Comparison of ENCODE assay signal across 1 cellular context in the genomic region with DNA sequence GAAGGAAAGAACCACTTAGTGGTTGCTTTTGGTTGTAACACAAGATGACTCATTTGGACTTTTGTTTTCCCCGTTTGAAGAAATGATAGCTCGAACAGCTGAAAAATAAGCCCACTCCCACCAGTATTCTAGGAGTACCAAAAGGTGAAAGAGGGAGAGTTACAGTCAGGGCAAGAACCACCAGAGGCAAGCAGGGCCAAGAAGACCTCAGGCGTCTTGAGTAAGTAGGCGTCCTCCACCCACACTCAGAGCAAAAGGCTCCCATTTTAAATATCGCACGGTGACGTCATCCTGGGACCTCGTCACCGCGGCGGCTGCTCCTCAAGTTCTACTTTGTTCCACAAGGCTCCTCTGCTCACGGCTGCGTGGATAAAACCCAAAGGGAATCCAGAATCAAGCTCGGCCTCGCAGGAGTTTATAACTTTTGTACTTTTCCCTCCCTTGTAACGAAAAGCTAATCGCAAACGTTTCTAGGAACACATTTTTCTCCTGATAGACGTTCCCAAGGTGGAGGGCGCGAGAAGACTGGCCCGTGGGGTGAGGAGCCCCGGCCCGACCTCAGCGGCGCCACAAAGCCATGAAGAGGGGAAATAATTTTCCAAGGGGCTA.
TF ChIP-seq lines count a peak whose summit lies in the region.

No MANE protein-coding gene starts in this region.

TF ChIP-seq in K562, 482 proteins besides CTCF, POLR2A, EP300 and RAD21 (continued from another document and continues in another):
- TF ChIP-seq ZFP1 (CRISPR knock-in tag; IDR thresholded peaks at IDR 0.05) (no peak), ZNF3 (CRISPR knock-in tag; IDR thresholded peaks at IDR 0.05) (no peak), FOXP1 (CRISPR knock-in tag; IDR thresholded peaks at IDR 0.05) (no peak), KDM1A (IDR thresholded peaks at IDR 0.05) (no peak), ZZZ3 (IDR thresholded peaks at IDR 0.05) (no peak), RBM14 (IDR thresholded peaks at IDR 0.05; ENCODE audit: borderline replicate concordance, insufficient read depth, low read depth, low read length) (no peak), ESRRA (IDR thresholded peaks at IDR 0.05; ENCODE audit: borderline replicate concordance, low read depth) (no peak), BRCA1 (IDR thresholded peaks at IDR 0.05) (no peak), BRCA1 (CRISPR knock-in tag; IDR thresholded peaks at IDR 0.05) (no peak), ASH1L (IDR thresholded peaks at IDR 0.05; ENCODE audit: borderline replicate concordance, low read depth, partially characterized antibody) (no peak), TAF15 (IDR thresholded peaks at IDR 0.05; ENCODE audit: low read depth, low read length) (no peak), SRSF7 (optimal IDR thresholded peaks at IDR 0.05; ENCODE audit: low read depth, low read length) (no peak), BACH1 (tag; IDR thresholded peaks at IDR 0.05) (no peak), NRF1 (conservative IDR thresholded peaks at IDR 0.05 in 1 of 2, IDR thresholded peaks at IDR 0.05 in 1 of 2) (peak; percentile 35 to 60; a peak in 3 of 4 replicates), POLR2H (tag; IDR thresholded peaks at IDR 0.05; ENCODE audit: low read depth) (0 out of 2 replicates have a peak, but pooled peaks have one; percentile 45), FUS (optimal IDR thresholded peaks at IDR 0.05; ENCODE audit: low read depth, low read length) (no peak), SMAD1 (IDR thresholded peaks at IDR 0.05; ENCODE audit: low read depth, low read length, partially characterized antibody) (no peak), SMARCB1 (IDR thresholded peaks at IDR 0.05; ENCODE audit: insufficient read length, low read depth) (no peak), ZNF324 (CRISPR knock-in tag; IDR thresholded peaks at IDR 0.05) (no peak), ZNF830 (CRISPR knock-in tag; IDR thresholded peaks at IDR 0.05) (0 out of 2 replicates have a peak, but pooled peaks have one; percentile 13), ILK (tag; IDR thresholded peaks at IDR 0.05; ENCODE audit: borderline replicate concordance, low read depth) (no peak), ZNF707 (CRISPR knock-in tag; conservative IDR thresholded peaks at IDR 0.05) (no peak), ZKSCAN1 (IDR thresholded peaks at IDR 0.05; ENCODE audit: low read depth, low read length) (no peak), JUNB (CRISPR knock-in tag; conservative IDR thresholded peaks at IDR 0.05) (peak; percentile 95), TEAD4 (IDR thresholded peaks at IDR 0.05; ENCODE audit: low read length) (0 out of 2 replicates have a peak, but pooled peaks have one; percentile 11), TEAD4 (CRISPR knock-in tag; IDR thresholded peaks at IDR 0.05; ENCODE audit: borderline replicate concordance) (no peak), SETDB1 (IDR thresholded peaks at IDR 0.05; ENCODE audit: low read length) (no peak)
- TF ChIP-seq, protein P1, sequence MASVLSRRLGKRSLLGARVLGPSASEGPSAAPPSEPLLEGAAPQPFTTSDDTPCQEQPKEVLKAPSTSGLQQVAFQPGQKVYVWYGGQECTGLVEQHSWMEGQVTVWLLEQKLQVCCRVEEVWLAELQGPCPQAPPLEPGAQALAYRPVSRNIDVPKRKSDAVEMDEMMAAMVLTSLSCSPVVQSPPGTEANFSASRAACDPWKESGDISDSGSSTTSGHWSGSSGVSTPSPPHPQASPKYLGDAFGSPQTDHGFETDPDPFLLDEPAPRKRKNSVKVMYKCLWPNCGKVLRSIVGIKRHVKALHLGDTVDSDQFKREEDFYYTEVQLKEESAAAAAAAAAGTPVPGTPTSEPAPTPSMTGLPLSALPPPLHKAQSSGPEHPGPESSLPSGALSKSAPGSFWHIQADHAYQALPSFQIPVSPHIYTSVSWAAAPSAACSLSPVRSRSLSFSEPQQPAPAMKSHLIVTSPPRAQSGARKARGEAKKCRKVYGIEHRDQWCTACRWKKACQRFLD (CRISPR knock-in tag; IDR thresholded peaks at IDR 0.05) = 0 out of 2 replicates have a peak, but pooled peaks have one; percentile 35
- TF ChIP-seq, protein P2, sequence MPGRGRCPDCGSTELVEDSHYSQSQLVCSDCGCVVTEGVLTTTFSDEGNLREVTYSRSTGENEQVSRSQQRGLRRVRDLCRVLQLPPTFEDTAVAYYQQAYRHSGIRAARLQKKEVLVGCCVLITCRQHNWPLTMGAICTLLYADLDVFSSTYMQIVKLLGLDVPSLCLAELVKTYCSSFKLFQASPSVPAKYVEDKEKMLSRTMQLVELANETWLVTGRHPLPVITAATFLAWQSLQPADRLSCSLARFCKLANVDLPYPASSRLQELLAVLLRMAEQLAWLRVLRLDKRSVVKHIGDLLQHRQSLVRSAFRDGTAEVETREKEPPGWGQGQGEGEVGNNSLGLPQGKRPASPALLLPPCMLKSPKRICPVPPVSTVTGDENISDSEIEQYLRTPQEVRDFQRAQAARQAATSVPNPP (IDR thresholded peaks at IDR 0.05; ENCODE audit: borderline replicate concordance, insufficient read depth, insufficient read length) = no peak
- TF ChIP-seq, protein P3, sequence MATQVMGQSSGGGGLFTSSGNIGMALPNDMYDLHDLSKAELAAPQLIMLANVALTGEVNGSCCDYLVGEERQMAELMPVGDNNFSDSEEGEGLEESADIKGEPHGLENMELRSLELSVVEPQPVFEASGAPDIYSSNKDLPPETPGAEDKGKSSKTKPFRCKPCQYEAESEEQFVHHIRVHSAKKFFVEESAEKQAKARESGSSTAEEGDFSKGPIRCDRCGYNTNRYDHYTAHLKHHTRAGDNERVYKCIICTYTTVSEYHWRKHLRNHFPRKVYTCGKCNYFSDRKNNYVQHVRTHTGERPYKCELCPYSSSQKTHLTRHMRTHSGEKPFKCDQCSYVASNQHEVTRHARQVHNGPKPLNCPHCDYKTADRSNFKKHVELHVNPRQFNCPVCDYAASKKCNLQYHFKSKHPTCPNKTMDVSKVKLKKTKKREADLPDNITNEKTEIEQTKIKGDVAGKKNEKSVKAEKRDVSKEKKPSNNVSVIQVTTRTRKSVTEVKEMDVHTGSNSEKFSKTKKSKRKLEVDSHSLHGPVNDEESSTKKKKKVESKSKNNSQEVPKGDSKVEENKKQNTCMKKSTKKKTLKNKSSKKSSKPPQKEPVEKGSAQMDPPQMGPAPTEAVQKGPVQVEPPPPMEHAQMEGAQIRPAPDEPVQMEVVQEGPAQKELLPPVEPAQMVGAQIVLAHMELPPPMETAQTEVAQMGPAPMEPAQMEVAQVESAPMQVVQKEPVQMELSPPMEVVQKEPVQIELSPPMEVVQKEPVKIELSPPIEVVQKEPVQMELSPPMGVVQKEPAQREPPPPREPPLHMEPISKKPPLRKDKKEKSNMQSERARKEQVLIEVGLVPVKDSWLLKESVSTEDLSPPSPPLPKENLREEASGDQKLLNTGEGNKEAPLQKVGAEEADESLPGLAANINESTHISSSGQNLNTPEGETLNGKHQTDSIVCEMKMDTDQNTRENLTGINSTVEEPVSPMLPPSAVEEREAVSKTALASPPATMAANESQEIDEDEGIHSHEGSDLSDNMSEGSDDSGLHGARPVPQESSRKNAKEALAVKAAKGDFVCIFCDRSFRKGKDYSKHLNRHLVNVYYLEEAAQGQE (CRISPR knock-in tag; IDR thresholded peaks at IDR 0.05; ENCODE audit: low read depth) = no peak
- TF ChIP-seq, protein P4, sequence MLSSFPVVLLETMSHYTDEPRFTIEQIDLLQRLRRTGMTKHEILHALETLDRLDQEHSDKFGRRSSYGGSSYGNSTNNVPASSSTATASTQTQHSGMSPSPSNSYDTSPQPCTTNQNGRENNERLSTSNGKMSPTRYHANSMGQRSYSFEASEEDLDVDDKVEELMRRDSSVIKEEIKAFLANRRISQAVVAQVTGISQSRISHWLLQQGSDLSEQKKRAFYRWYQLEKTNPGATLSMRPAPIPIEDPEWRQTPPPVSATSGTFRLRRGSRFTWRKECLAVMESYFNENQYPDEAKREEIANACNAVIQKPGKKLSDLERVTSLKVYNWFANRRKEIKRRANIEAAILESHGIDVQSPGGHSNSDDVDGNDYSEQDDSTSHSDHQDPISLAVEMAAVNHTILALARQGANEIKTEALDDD (IDR thresholded peaks at IDR 0.05) = no peak
- TF ChIP-seq, protein P5, sequence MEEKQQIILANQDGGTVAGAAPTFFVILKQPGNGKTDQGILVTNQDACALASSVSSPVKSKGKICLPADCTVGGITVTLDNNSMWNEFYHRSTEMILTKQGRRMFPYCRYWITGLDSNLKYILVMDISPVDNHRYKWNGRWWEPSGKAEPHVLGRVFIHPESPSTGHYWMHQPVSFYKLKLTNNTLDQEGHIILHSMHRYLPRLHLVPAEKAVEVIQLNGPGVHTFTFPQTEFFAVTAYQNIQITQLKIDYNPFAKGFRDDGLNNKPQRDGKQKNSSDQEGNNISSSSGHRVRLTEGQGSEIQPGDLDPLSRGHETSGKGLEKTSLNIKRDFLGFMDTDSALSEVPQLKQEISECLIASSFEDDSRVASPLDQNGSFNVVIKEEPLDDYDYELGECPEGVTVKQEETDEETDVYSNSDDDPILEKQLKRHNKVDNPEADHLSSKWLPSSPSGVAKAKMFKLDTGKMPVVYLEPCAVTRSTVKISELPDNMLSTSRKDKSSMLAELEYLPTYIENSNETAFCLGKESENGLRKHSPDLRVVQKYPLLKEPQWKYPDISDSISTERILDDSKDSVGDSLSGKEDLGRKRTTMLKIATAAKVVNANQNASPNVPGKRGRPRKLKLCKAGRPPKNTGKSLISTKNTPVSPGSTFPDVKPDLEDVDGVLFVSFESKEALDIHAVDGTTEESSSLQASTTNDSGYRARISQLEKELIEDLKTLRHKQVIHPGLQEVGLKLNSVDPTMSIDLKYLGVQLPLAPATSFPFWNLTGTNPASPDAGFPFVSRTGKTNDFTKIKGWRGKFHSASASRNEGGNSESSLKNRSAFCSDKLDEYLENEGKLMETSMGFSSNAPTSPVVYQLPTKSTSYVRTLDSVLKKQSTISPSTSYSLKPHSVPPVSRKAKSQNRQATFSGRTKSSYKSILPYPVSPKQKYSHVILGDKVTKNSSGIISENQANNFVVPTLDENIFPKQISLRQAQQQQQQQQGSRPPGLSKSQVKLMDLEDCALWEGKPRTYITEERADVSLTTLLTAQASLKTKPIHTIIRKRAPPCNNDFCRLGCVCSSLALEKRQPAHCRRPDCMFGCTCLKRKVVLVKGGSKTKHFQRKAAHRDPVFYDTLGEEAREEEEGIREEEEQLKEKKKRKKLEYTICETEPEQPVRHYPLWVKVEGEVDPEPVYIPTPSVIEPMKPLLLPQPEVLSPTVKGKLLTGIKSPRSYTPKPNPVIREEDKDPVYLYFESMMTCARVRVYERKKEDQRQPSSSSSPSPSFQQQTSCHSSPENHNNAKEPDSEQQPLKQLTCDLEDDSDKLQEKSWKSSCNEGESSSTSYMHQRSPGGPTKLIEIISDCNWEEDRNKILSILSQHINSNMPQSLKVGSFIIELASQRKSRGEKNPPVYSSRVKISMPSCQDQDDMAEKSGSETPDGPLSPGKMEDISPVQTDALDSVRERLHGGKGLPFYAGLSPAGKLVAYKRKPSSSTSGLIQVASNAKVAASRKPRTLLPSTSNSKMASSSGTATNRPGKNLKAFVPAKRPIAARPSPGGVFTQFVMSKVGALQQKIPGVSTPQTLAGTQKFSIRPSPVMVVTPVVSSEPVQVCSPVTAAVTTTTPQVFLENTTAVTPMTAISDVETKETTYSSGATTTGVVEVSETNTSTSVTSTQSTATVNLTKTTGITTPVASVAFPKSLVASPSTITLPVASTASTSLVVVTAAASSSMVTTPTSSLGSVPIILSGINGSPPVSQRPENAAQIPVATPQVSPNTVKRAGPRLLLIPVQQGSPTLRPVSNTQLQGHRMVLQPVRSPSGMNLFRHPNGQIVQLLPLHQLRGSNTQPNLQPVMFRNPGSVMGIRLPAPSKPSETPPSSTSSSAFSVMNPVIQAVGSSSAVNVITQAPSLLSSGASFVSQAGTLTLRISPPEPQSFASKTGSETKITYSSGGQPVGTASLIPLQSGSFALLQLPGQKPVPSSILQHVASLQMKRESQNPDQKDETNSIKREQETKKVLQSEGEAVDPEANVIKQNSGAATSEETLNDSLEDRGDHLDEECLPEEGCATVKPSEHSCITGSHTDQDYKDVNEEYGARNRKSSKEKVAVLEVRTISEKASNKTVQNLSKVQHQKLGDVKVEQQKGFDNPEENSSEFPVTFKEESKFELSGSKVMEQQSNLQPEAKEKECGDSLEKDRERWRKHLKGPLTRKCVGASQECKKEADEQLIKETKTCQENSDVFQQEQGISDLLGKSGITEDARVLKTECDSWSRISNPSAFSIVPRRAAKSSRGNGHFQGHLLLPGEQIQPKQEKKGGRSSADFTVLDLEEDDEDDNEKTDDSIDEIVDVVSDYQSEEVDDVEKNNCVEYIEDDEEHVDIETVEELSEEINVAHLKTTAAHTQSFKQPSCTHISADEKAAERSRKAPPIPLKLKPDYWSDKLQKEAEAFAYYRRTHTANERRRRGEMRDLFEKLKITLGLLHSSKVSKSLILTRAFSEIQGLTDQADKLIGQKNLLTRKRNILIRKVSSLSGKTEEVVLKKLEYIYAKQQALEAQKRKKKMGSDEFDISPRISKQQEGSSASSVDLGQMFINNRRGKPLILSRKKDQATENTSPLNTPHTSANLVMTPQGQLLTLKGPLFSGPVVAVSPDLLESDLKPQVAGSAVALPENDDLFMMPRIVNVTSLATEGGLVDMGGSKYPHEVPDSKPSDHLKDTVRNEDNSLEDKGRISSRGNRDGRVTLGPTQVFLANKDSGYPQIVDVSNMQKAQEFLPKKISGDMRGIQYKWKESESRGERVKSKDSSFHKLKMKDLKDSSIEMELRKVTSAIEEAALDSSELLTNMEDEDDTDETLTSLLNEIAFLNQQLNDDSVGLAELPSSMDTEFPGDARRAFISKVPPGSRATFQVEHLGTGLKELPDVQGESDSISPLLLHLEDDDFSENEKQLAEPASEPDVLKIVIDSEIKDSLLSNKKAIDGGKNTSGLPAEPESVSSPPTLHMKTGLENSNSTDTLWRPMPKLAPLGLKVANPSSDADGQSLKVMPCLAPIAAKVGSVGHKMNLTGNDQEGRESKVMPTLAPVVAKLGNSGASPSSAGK (IDR thresholded peaks at IDR 0.05) = no peak
- TF ChIP-seq, protein P6, sequence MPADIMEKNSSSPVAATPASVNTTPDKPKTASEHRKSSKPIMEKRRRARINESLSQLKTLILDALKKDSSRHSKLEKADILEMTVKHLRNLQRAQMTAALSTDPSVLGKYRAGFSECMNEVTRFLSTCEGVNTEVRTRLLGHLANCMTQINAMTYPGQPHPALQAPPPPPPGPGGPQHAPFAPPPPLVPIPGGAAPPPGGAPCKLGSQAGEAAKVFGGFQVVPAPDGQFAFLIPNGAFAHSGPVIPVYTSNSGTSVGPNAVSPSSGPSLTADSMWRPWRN (IDR thresholded peaks at IDR 0.05; ENCODE audit: low read depth) = no peak
- TF ChIP-seq, protein P7, sequence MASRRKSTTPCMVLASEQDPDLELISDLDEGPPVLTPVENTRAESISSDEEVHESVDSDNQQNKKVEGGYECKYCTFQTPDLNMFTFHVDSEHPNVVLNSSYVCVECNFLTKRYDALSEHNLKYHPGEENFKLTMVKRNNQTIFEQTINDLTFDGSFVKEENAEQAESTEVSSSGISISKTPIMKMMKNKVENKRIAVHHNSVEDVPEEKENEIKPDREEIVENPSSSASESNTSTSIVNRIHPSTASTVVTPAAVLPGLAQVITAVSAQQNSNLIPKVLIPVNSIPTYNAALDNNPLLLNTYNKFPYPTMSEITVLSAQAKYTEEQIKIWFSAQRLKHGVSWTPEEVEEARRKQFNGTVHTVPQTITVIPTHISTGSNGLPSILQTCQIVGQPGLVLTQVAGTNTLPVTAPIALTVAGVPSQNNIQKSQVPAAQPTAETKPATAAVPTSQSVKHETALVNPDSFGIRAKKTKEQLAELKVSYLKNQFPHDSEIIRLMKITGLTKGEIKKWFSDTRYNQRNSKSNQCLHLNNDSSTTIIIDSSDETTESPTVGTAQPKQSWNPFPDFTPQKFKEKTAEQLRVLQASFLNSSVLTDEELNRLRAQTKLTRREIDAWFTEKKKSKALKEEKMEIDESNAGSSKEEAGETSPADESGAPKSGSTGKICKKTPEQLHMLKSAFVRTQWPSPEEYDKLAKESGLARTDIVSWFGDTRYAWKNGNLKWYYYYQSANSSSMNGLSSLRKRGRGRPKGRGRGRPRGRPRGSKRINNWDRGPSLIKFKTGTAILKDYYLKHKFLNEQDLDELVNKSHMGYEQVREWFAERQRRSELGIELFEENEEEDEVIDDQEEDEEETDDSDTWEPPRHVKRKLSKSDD (conservative IDR thresholded peaks at IDR 0.05; ENCODE audit: low read length) = no peak
